In genomic region chr22:35882226-35883027, GRCh38 we compare ENCODE assay signal across 12 cellular contexts.
A peak's percentile ranks its signal among the peaks of the same experiment; 100 is the strongest.
DNase-seq lines count a peak whose midpoint lies in the region; ATAC-seq and TF ChIP-seq lines count a peak whose summit lies in the region.
"Had no signal": no experiment of that assay in that cellular context is flagged by ENCODE, and none has a peak within 500 bp of the region (broad histone marks: within the 10 kb centered on the region; RNA-seq: fewer than 3 reads in every experiment).

No MANE protein-coding gene starts in this region.

- H3K9me3 ChIP-seq in OCI-LY7 (ENCODE audit: low read length) (no peaks in the 10 kb centered on the region), gastroesophageal sphincter (no peaks in the 10 kb centered on the region), psoas muscle (no peaks in the 10 kb centered on the region)
- H3K9me3 ChIP-seq: adrenal gland had no signal

- no TSS peak for BruUV-seq in OCI-LY7 (replicated peaks; lab: Mats Ljungman, UMichigan)

- no peaks in the 10 kb centered on the region for H4K20me1 ChIP-seq in OCI-LY7 (ENCODE audit: insufficient read depth, low read length)

- H3K9me2 ChIP-seq in OCI-LY7 (ENCODE audit: insufficient read depth, low read length), result no peaks in the 10 kb centered on the region

- H3K36me3 ChIP-seq in OCI-LY7 (ENCODE audit: insufficient read depth, low read length) (peaks cover under 1% of the 10 kb centered on the region; the same call in 1 of the 2 replicates), gastroesophageal sphincter (no peaks in the 10 kb centered on the region), psoas muscle (ENCODE audit: insufficient read depth in 1 of 2, low read depth in 1 of 2) (no peaks in the 10 kb centered on the region)
- H3K36me3 ChIP-seq: adrenal gland had no signal

- H3K4me2 ChIP-seq in OCI-LY7 (ENCODE audit: low read length), result peak overlapping the region; percentile 78

- peaks cover 69% of the 10 kb centered on the region for H3K4me1 ChIP-seq in OCI-LY7 (ENCODE audit: insufficient read depth, low read length, poor library complexity, severe bottlenecking)
- H3K4me1 ChIP-seq in gastroesophageal sphincter, result peaks cover 12 to 14% (median 13%) of the 10 kb centered on the region in 3 donors
- peaks cover 57% of the 10 kb centered on the region for H3K4me1 ChIP-seq in psoas muscle

- TF ChIP-seq CTCF in OCI-LY7 (conservative IDR thresholded peaks at IDR 0.05; ENCODE audit: low read length) (no peak), gastroesophageal sphincter (IDR thresholded peaks at IDR 0.05) (no peak), psoas muscle (IDR thresholded peaks at IDR 0.05) (no peak)

- DNase-seq in GM03348 (ENCODE audit: low spot score) (peak; percentile 31), OCI-LY7 (ENCODE audit: low spot score) (peak; percentile 69), psoas muscle (no peak), RKO (ENCODE audit: low spot score) (no peak), NCI-H226 (no peak), T-helper 1 cell (no peak)
- DNase-seq: activated CD8-positive, alpha-beta memory T cell treated with anti-CD3 and anti-CD28 coated beads for 24 hours; adrenal gland; kidney; NCI-H187 had no signal

- ATAC-seq in gastroesophageal sphincter, result no peak
- peak in 3 of 4 donors; percentile 45 to 59 (median 45) for ATAC-seq in psoas muscle
- ATAC-seq in HG02840 (IDR thresholded peaks at IDR 0.05; ENCODE audit: low FRiP score, unreplicated experiment), result no peak

- TF ChIP-seq EP300 in gastroesophageal sphincter (IDR thresholded peaks at IDR 0.05), result no peak

- TF ChIP-seq POLR2A in gastroesophageal sphincter (IDR thresholded peaks at IDR 0.05), result no peak

- H3K79me2 ChIP-seq in OCI-LY7 (ENCODE audit: insufficient read depth, low read depth, low read length), result peaks cover 62% of the 10 kb centered on the region

- CTCF ChIA-PET in OCI-LY7 (lab: Charles Lee; ENCODE audit: unreplicated experiment), result interaction anchor here (0.6 to 1.1 kb wide), 2 partner anchors 12 kb away, joined by 3 to 5 read pairs; no protein-coding TSS in a partner anchor

- H2AFZ ChIP-seq in OCI-LY7 (ENCODE audit: low read length), result peak overlapping the region; percentile 36; the same call in 1 of the 2 replicates

- POLR2A ChIA-PET in OCI-LY7 (lab: Charles Lee), result interaction anchor here (0.6 to 2.6 kb wide), 3 partner anchors 8 to 700 kb away, joined by 3 to 17 read pairs (median 7); no protein-coding TSS in a partner anchor

- peak overlapping the region; percentile 87 for H3K27ac ChIP-seq in OCI-LY7 (ENCODE audit: low read depth, low read length, poor library complexity, severe bottlenecking)
- H3K27ac ChIP-seq in gastroesophageal sphincter, result peak overlapping the region; percentile 59 to 70 (median 67)
- H3K27ac ChIP-seq in psoas muscle, result peak overlapping the region; percentile 86

- H3K27me3 ChIP-seq in gastroesophageal sphincter (no peaks in the 10 kb centered on the region), psoas muscle (ENCODE audit: insufficient read depth in 3 of 3, low read length in 2 of 3) (no peaks in the 10 kb centered on the region)
- H3K27me3 ChIP-seq: adrenal gland had no signal

- peak overlapping the region; percentile 49 for H3K4me3 ChIP-seq in OCI-LY7 (ENCODE audit: low read depth, low read length, poor library complexity, severe bottlenecking)
- H3K4me3 ChIP-seq in gastroesophageal sphincter, result no peak overlapping the region
- H3K4me3 ChIP-seq in psoas muscle, result no peak overlapping the region
- H3K4me3 ChIP-seq: adrenal gland had no signal

- 12 to 16% methylated on average over 5 of the region's 5 CpGs for WGBS in gastroesophageal sphincter (ENCODE audit: low coverage in 1 of 2), 2 donors
- 20 to 37% (median 24%) methylated on average over 5 of the region's 5 CpGs for WGBS in psoas muscle, 3 donors

- intact Hi-C loops in OCI-LY7 (cut with micrococcal nuclease; ENCODE audit: unreplicated experiment) (no loop called here), psoas muscle (cut with DNase I) (no loop called here)

Comparison
In these comparisons a context has a peak if more than half of its experiments do, and no peak if none do; other contexts are left out.
1. DNase-seq: peak in GM03348 (single experiment) and OCI-LY7 (single experiment); none in psoas muscle (0 of 2), RKO (single experiment), NCI-H226 (single experiment) and T-helper 1 cell (0 of 5).
2. ATAC-seq: peak in psoas muscle (3 of 4); none in gastroesophageal sphincter (single experiment) and HG02840 (single experiment).
3. Peak in every context shown above with its lines, with median percentiles within 50 percentile points of each other: H3K27ac ChIP-seq.